Comparison of ENCODE assay signal across 9 cellular contexts in genomic region chr19:36421749-36422481, GRCh38. TPM values are rescaled to one million over a fixed set of nuclear protein-coding genes. Genes with fewer than 3 reads are reported as not detected.
DNase-seq lines count a peak whose midpoint lies in the region; ATAC-seq, FAIRE-seq and TF ChIP-seq lines count a peak whose summit lies in the region.
"Had no signal": no experiment of that assay in that cellular context is flagged by ENCODE, and none has a peak within 500 bp of the region (broad histone marks: within the 10 kb centered on the region; RNA-seq: fewer than 3 reads in every experiment).

No MANE protein-coding gene starts in this region.

- no peak for TF ChIP-seq EP300 in stomach (IDR thresholded peaks at IDR 0.05)

- H3K79me2 ChIP-seq in keratinocyte (ENCODE audit: control insufficient read depth, insufficient read depth, low read length), result peaks cover 11% of the 10 kb centered on the region

- DNase-seq in DMS53 (lab: John Stamatoyannopoulos, UW) (peak; percentile 60), DMS53 treated with DMSO at 0.1 percent for 48 hours (lab: John Stamatoyannopoulos, UW; ENCODE audit: unreplicated experiment) (no peak), astrocyte of the spinal cord (ENCODE audit: low read depth, low spot score) (peak; percentile 5), keratinocyte (ENCODE audit: low read depth, low spot score) (no peak), stomach (no peak), SKM-1 (lab: John Stamatoyannopoulos, UW; ENCODE audit: unreplicated experiment) (no peak)
- DNase-seq in stimulated activated CD4-positive, alpha-beta T cell treated with anti-CD3 and anti-CD28 coated beads, Interleukin-4, amount 100 ng/mL, for 24 hours, result no peak

- H3K36me3 ChIP-seq in keratinocyte (ENCODE audit: control insufficient read depth in 2 of 2, extremely low read depth in 1 of 2, insufficient read depth in 2 of 2, low read length in 2 of 2) (no peaks in the 10 kb centered on the region), stomach (no peaks in the 10 kb centered on the region)

- peak overlapping the region; percentile 37 for H3K4me2 ChIP-seq in keratinocyte (ENCODE audit: control insufficient read depth, extremely low read depth, insufficient read depth, low read depth, low read length)

- H3K9me3 ChIP-seq in keratinocyte (ENCODE audit: control insufficient read depth, low read depth, low read length), result peaks cover 7% of the 10 kb centered on the region
- H3K9me3 ChIP-seq in stomach, result peaks cover 4 to 69% (median 27%) of the 10 kb centered on the region in 4 donors

- in situ Hi-C loops in astrocyte of the spinal cord (cut with HindIII; ENCODE audit: low sequenced_read_pairs), result no loop called here

- 24 to 45% (median 26%) methylated on average over 15 to 33 of the region's 33 CpGs for whole genome bisulfite sequencing in stomach, 5 donors

- intact Hi-C loops in stomach (cut with DNase I; ENCODE audit: low total_unique reads), result no loop called here

- H2AFZ ChIP-seq in keratinocyte (ENCODE audit: control insufficient read depth, low read length), result peak overlapping the region; percentile 37

- H3K4me3 ChIP-seq in astrocyte of the spinal cord (ENCODE audit: low read depth, low read length) (peak overlapping the region; percentile 27), keratinocyte (ENCODE audit: control insufficient read depth in 2 of 3, extremely low read depth in 1 of 3, insufficient read depth in 2 of 3, low read depth in 1 of 3, low read length in 3 of 3) (peak overlapping the region in 1 of 3 experiments; percentile 27), stomach (peak overlapping the region; percentile 35 to 52 (median 44))

- H3K27me3 ChIP-seq in keratinocyte (ENCODE audit: control insufficient read depth, extremely low read depth, insufficient read depth, low read length) (peaks cover 7% of the 10 kb centered on the region), stomach (peaks cover 0 to 23% (median 8%) of the 10 kb centered on the region in 3 donors)

- FAIRE-seq in keratinocyte (lab: Jason Lieb, UNC), result peak; percentile 39
- FAIRE-seq: A204.1 had no signal

- dilution Hi-C loops in keratinocyte (cut with MboI; ENCODE audit: extremely low pct_ligation_motif_present, low sequenced_read_pairs), result no loop called here

- no peaks in the 10 kb centered on the region for H4K20me1 ChIP-seq in keratinocyte (ENCODE audit: control insufficient read depth, extremely low read depth, insufficient read depth, low read length)

- H3K4me1 ChIP-seq in keratinocyte (ENCODE audit: control insufficient read depth, extremely low read depth, insufficient read depth, low read length), result peaks cover 8% of the 10 kb centered on the region
- H3K4me1 ChIP-seq in stomach, result peaks cover 9 to 29% (median 20%) of the 10 kb centered on the region in 4 donors

- no peak for ATAC-seq in HG02885 (IDR thresholded peaks at IDR 0.05; ENCODE audit: poor library complexity, unreplicated experiment)

- no peak for TF ChIP-seq CTCF in astrocyte of the spinal cord (IDR thresholded peaks at IDR 0.05; ENCODE audit: low read depth, low read length)
- TF ChIP-seq CTCF in keratinocyte (optimal IDR thresholded peaks at IDR 0.05 in 1 of 3, IDR thresholded peaks at IDR 0.05 in 1 of 3, conservative IDR thresholded peaks at IDR 0.05 in 1 of 3; ENCODE audit: extremely low read depth in 1 of 3, insufficient read depth in 2 of 3, low read length in 3 of 3), result no peak
- no peak for TF ChIP-seq CTCF in stomach (IDR thresholded peaks at IDR 0.05)

- no peak for TF ChIP-seq POLR2A in stomach (IDR thresholded peaks at IDR 0.05)

- H3K27ac ChIP-seq in keratinocyte (ENCODE audit: control insufficient read depth, insufficient read depth, low read length) (no peak overlapping the region), stomach (peak overlapping the region in 3 of 5 donors; percentile 38 to 55 (median 50))

- no peaks in the 10 kb centered on the region for H3K9me1 ChIP-seq in keratinocyte (ENCODE audit: control insufficient read depth, extremely low read depth, insufficient read depth, low read length)

- H3K9ac ChIP-seq in keratinocyte (ENCODE audit: control insufficient read depth, extremely low read depth, insufficient read depth, low read length), result no peak overlapping the region

RNA-seq across cellular contexts. Expression of gene ZFP82, which starts 3.5 kb away (rescaled TPM):
- polyA plus RNA-seq in keratinocyte (1.9 to 3.2 TPM (median 2.6 TPM) in 3 replicates), stomach (1 to 10 TPM; 1.1 to 1.5 (median 1.4) TPM)
- polyA plus RNA-seq in keratinocyte (2011; ENCODE audit: low read depth), result 0.71 TPM
- polyA plus RNA-seq in keratinocyte (2011; cell fraction: cytosol; rRNA removed), result 1.1 and 3.2 TPM in 2 replicates
- 3.4 and 4.2 TPM in 2 replicates for polyA plus RNA-seq in keratinocyte (2011; cell fraction: nucleus; rRNA removed)
- 1.0 and 2.2 TPM in 2 replicates for polyA plus RNA-seq in keratinocyte (2012; ENCODE audit: low replicate concordance)
- polyA minus RNA-seq in keratinocyte, result 0.52 to 5.1 TPM (median 2.2 TPM) in 3 replicates
- polyA minus RNA-seq in keratinocyte (2011; cell fraction: cytosol; rRNA and poly(A)+ RNA removed), result 0.96 TPM
- polyA minus RNA-seq in keratinocyte (2011; cell fraction: nucleus; rRNA and poly(A)+ RNA removed), result 2.8 and 5.8 TPM in 2 replicates
- total RNA-seq in stomach, result 1 to 10 TPM in 2 of 5 donors, under 1 TPM in 3; 0.29 to 7.3 (median 0.58) TPM

RNA-seq across cellular contexts. Expression of gene ZFP14, which starts 42.9 kb away (rescaled TPM):
- 0.62 to 0.96 TPM (median 0.88 TPM) in 3 replicates for polyA plus RNA-seq in keratinocyte
- 1.2 TPM for polyA plus RNA-seq in keratinocyte (2011; ENCODE audit: low read depth)
- polyA plus RNA-seq in keratinocyte (2011; cell fraction: cytosol; rRNA removed), result 0.23 and 0.49 TPM in 2 replicates
- polyA plus RNA-seq in keratinocyte (2011; cell fraction: nucleus; rRNA removed), result 1.7 and 1.9 TPM in 2 replicates
- polyA plus RNA-seq in keratinocyte (2012; ENCODE audit: low replicate concordance), result 0.32 and 0.86 TPM in 2 replicates
- polyA minus RNA-seq in keratinocyte, result 0.16 to 2.1 TPM (median 1.3 TPM) in 3 replicates
- polyA minus RNA-seq in keratinocyte (2011; cell fraction: cytosol; rRNA and poly(A)+ RNA removed), result 0.38 TPM
- 1.2 and 2.6 TPM in 2 replicates for polyA minus RNA-seq in keratinocyte (2011; cell fraction: nucleus; rRNA and poly(A)+ RNA removed)
- total RNA-seq in stomach, result 1 to 10 TPM in 4 of 5 donors, under 1 TPM in 1; 0.29 to 9.2 (median 5.9) TPM
- polyA plus RNA-seq in stomach, result 1 to 10 TPM in 2 of 3 donors, under 1 TPM in 1; 0.68 to 2.0 (median 1.2) TPM

Comparison
In these comparisons a context has a peak if more than half of its experiments do, and no peak if none do; other contexts are left out.
1. DNase-seq: peak in DMS53 (single experiment) and astrocyte of the spinal cord (single experiment); none in DMS53 treated with DMSO at 0.1 percent for 48 hours (single experiment), keratinocyte (single experiment), stomach (single experiment), stimulated activated CD4-positive, alpha-beta T cell treated with anti-CD3 and anti-CD28 coated beads, Interleukin-4, amount 100 ng/mL, for 24 hours (single experiment) and SKM-1 (single experiment).